8 cellular contexts compared by ENCODE assay signal in genomic region chr1:229027622-229028182, GRCh38.
DNase-seq lines count a peak whose midpoint lies in the region; ATAC-seq and TF ChIP-seq lines count a peak whose summit lies in the region.

No MANE protein-coding gene starts in this region.

- in situ Hi-C loops in IMR-90 (cut with MboI; ENCODE audit: low sequenced_read_pairs) = no loop called here

- H2AK5ac ChIP-seq in IMR-90 (ENCODE audit: low read depth, low read length) = no peak overlapping the region

- no peak overlapping the region for H3K56ac ChIP-seq in IMR-90 (ENCODE audit: extremely low read depth, insufficient read depth, low read length)

- no peaks in the 10 kb centered on the region for H3K79me1 ChIP-seq in IMR-90 (ENCODE audit: low read depth in 1 of 2, low read length in 2 of 2)

- no peaks in the 10 kb centered on the region for H3K9me3 Mint-ChIP-seq in memory B cell

- TF ChIP-seq CTCF in DOHH2 (IDR thresholded peaks at IDR 0.05; ENCODE audit: low read depth, low read length, poor library complexity, severe bottlenecking) (no peak), IMR-90 (conservative IDR thresholded peaks at IDR 0.05; ENCODE audit: low read depth, low read length) (no peak), upper lobe of right lung (IDR thresholded peaks at IDR 0.05) (no peak)

- DNase-seq in IMR-90 (peak; percentile 37), memory B cell (ENCODE audit: low spot score in 2 of 2) (no peak), upper lobe of right lung (no peak), DMS79 treated with DMSO at 0.1 percent for 48 hours (lab: John Stamatoyannopoulos, UW) (no peak)
- DNase-seq in activated naive CD4-positive, alpha-beta T cell treated with anti-CD3 and anti-CD28 coated beads, Interleukin-2, amount 50 U/mL, for 16 hours = peak; percentile 33

- CTCF ChIA-PET in IMR-90 (lab: Yijun Ruan, JAX) = interaction anchor here (0.6 kb wide), 1 partner anchor 11 kb away, joined by 3 read pairs; no protein-coding TSS in a partner anchor

- no peak overlapping the region for H2AK9ac ChIP-seq in IMR-90 (replicated peaks; ENCODE audit: low read depth, low read length, poor library complexity)

- no peaks in the 10 kb centered on the region for H3K9me2 ChIP-seq in DOHH2 (replicated peaks; ENCODE audit: control insufficient read depth, low read length)

- H3K27me3 ChIP-seq in DOHH2 (ENCODE audit: control insufficient read depth, low read length) = no peaks in the 10 kb centered on the region
- peaks cover 1% of the 10 kb centered on the region; the same call in 1 of the 2 replicates for H3K27me3 ChIP-seq in IMR-90 (ENCODE audit: control insufficient read depth, insufficient read depth, low read length)
- H3K27me3 ChIP-seq in upper lobe of right lung = no peaks in the 10 kb centered on the region

- WGBS in IMR-90 (ENCODE audit: extremely low coverage in 2 of 2, insufficient read length in 1 of 2), 2 experiments = 83% methylated on average over 1 of the region's 8 CpGs; no CpG with 5 or more reads in 1 of the 2 experiments

- H4K91ac ChIP-seq in IMR-90 (ENCODE audit: insufficient read depth, low read depth, low read length) = no peak overlapping the region; the same call in 1 of the 2 replicates

- H3K36me3 ChIP-seq in DOHH2 (ENCODE audit: control insufficient read depth, low read length) (no peaks in the 10 kb centered on the region), IMR-90 (ENCODE audit: control insufficient read depth, insufficient read depth, low read length) (no peaks in the 10 kb centered on the region), upper lobe of right lung (no peaks in the 10 kb centered on the region)

- no peaks in the 10 kb centered on the region for H4K20me1 ChIP-seq in DOHH2 (ENCODE audit: control insufficient read depth, insufficient read depth, low read depth, low read length)
- no peaks in the 10 kb centered on the region for H4K20me1 ChIP-seq in IMR-90 (ENCODE audit: insufficient read depth, low read length)

- peak overlapping the region; percentile 16 to 29; a peak in 1 of 4 replicates for H4K8ac ChIP-seq in IMR-90 (ENCODE audit: low read depth in 2 of 2, low read length in 2 of 2)

- no peak overlapping the region for H3K27ac ChIP-seq in DOHH2 (ENCODE audit: low read depth, low read length)
- H3K27ac ChIP-seq in IMR-90 (ENCODE audit: insufficient read depth, low read length) = peak overlapping the region; percentile 30; the same call in 1 of the 2 replicates
- peak overlapping the region; percentile 63 for H3K27ac ChIP-seq in upper lobe of right lung

- no TSS peak for BruUV-seq in IMR-90 (replicated peaks; lab: Mats Ljungman, UMichigan)

- ATAC-seq in IMR-90 (ENCODE audit: low read depth) (peak; percentile 21; the same call in 1 of the 2 replicates), memory B cell (ENCODE audit: low read depth) (peak; percentile 45), upper lobe of right lung (peak; percentile 79), GM19035 (IDR thresholded peaks at IDR 0.05; ENCODE audit: unreplicated experiment) (no peak), GM21515 (IDR thresholded peaks at IDR 0.05; ENCODE audit: unreplicated experiment) (no peak)

- H2AFZ ChIP-seq in IMR-90 (replicated peaks; ENCODE audit: low read length, poor library complexity) = peak overlapping the region; percentile 77

- no peak for TF ChIP-seq POLR2A in IMR-90 (IDR thresholded peaks at IDR 0.05; ENCODE audit: low read depth, low read length)

- no peak overlapping the region for H2BK5ac ChIP-seq in IMR-90 (ENCODE audit: low read depth, low read length, poor library complexity, severe bottlenecking)

- peak overlapping the region; percentile 46 for H3K4me2 ChIP-seq in DOHH2 (ENCODE audit: low read length)
- peak overlapping the region; percentile 27 for H3K4me2 ChIP-seq in IMR-90 (ENCODE audit: low read depth, low read length)

- H2BK20ac ChIP-seq in IMR-90 (ENCODE audit: low read depth, low read length) = peak overlapping the region; percentile 49; the same call in 1 of the 2 replicates

- no peaks in the 10 kb centered on the region for H3K79me2 ChIP-seq in DOHH2 (ENCODE audit: control insufficient read depth, low read length)

- no peak for TF ChIP-seq RAD21 in IMR-90 (IDR thresholded peaks at IDR 0.05; ENCODE audit: low read length)

- peaks cover 10% of the 10 kb centered on the region for H3K4me1 ChIP-seq in DOHH2 (ENCODE audit: control insufficient read depth, low read length)
- peaks cover 11% of the 10 kb centered on the region; the same call in 1 of the 2 replicates for H3K4me1 ChIP-seq in IMR-90 (ENCODE audit: control insufficient read depth, insufficient read depth, low read length)
- peaks cover 14% of the 10 kb centered on the region for H3K4me1 ChIP-seq in upper lobe of right lung

- dilution Hi-C loops in IMR-90 (cut with HindIII; ENCODE audit: low sequenced_read_pairs, unreplicated experiment) = no loop called here

- peak overlapping the region; percentile 8; the same call in 1 of the 3 replicates for H2BK15ac ChIP-seq in IMR-90 (ENCODE audit: low read depth, low read length)

- peak overlapping the region; percentile 84 for H3K18ac ChIP-seq in IMR-90 (ENCODE audit: low read depth, low read length)

- H3K4me3 Mint-ChIP-seq in memory B cell = peak overlapping the region; percentile 72

- H3K9me1 ChIP-seq in IMR-90 (ENCODE audit: insufficient read depth, low read length) = peaks cover 3% of the 10 kb centered on the region; the same call in 1 of the 2 replicates

- H3K23ac ChIP-seq in IMR-90 (ENCODE audit: low read depth, low read length) = no peak overlapping the region

- H3K9me3 ChIP-seq in DOHH2 (ENCODE audit: control insufficient read depth, insufficient read depth, low read length) = no peaks in the 10 kb centered on the region
- H3K9me3 ChIP-seq in IMR-90 (ENCODE audit: control insufficient read depth, insufficient read depth, low read length) = no peaks in the 10 kb centered on the region
- no peaks in the 10 kb centered on the region for H3K9me3 ChIP-seq in upper lobe of right lung

- H3K4ac ChIP-seq in IMR-90 (ENCODE audit: low read depth, low read length) = peak overlapping the region; percentile 36; the same call in 1 of the 2 replicates

- peak overlapping the region; percentile 73; the same call in 1 of the 2 replicates for H2BK120ac ChIP-seq in IMR-90 (ENCODE audit: low read depth, low read length)

- no peak overlapping the region for H3K27ac Mint-ChIP-seq in memory B cell

- POLR2A ChIA-PET in IMR-90 (lab: Charles Lee; ENCODE audit: unreplicated experiment) = no interaction called here

- H3K4me3 ChIP-seq in DOHH2 (ENCODE audit: low read length) (peak overlapping the region; percentile 29), IMR-90 (ENCODE audit: insufficient read depth, low read depth, low read length) (no peak overlapping the region), upper lobe of right lung (no peak overlapping the region)

- no peaks in the 10 kb centered on the region for H3K36me3 Mint-ChIP-seq in memory B cell

- H3F3A ChIP-seq in DOHH2 (ENCODE audit: control insufficient read depth, insufficient read depth) = no peaks in the 10 kb centered on the region

- intact Hi-C loops in IMR-90 (cut with micrococcal nuclease) = no loop called here
- intact Hi-C loops in upper lobe of right lung (cut with DNase I) = no loop called here

- peaks cover 12% of the 10 kb centered on the region for H3K4me1 Mint-ChIP-seq in memory B cell

- H3K14ac ChIP-seq in IMR-90 (replicated peaks; ENCODE audit: low read depth, low read length) = 0 out of 2 replicates have a peak overlapping the region, but pooled peaks have one; percentile 50

- peaks cover 18% of the 10 kb centered on the region for H3K27me3 Mint-ChIP-seq in memory B cell

- 0 out of 2 replicates have a peak overlapping the region, but pooled peaks have one; percentile 19 for H3K9ac ChIP-seq in IMR-90 (ENCODE audit: low read depth, low read length)

- peak overlapping the region; percentile 60; the same call in 1 of the 2 replicates for H4K5ac ChIP-seq in IMR-90 (ENCODE audit: low read depth, low read length)

TF ChIP-seq in IMR-90, 13 proteins besides CTCF, POLR2A, EP300 and RAD21:
- TF ChIP-seq CEBPB (IDR thresholded peaks at IDR 0.05; ENCODE audit: low read depth, low read length) (peak; percentile 48; the same call in 1 of the 2 replicates), MAFK (IDR thresholded peaks at IDR 0.05; ENCODE audit: low read depth, low read length) (no peak), RFX5 (IDR thresholded peaks at IDR 0.05; ENCODE audit: low read depth, low read length) (no peak), NFE2L2 (IDR thresholded peaks at IDR 0.05; ENCODE audit: low read depth, low read length) (no peak), RCOR1 (IDR thresholded peaks at IDR 0.05; ENCODE audit: insufficient replicate concordance, low read length) (no peak), SMC3 (IDR thresholded peaks at IDR 0.05; ENCODE audit: low read depth, low read length) (no peak), FOS (IDR thresholded peaks at IDR 0.05; ENCODE audit: low read depth, low read length) (no peak)

Comparison
In these comparisons a context has a peak if more than half of its experiments do, and no peak if none do; other contexts are left out.
1. ATAC-seq: peak in IMR-90 (single experiment), memory B cell (single experiment) and upper lobe of right lung (single experiment); none in GM19035 (single experiment) and GM21515 (single experiment).
2. DNase-seq: peak in IMR-90 (single experiment) and activated naive CD4-positive, alpha-beta T cell treated with anti-CD3 and anti-CD28 coated beads, Interleukin-2, amount 50 U/mL, for 16 hours (single experiment); none in memory B cell (0 of 2), upper lobe of right lung (single experiment) and DMS79 treated with DMSO at 0.1 percent for 48 hours (single experiment).